Comparison of ENCODE assay signal across 13 cellular contexts in genomic region chr6:167567142-167568033, GRCh38.
DNase-seq lines count a peak whose midpoint lies in the region; ATAC-seq, FAIRE-seq and TF ChIP-seq lines count a peak whose summit lies in the region.
"Had no signal": no experiment of that assay in that cellular context is flagged by ENCODE, and none has a peak within 500 bp of the region (broad histone marks: within the 10 kb centered on the region; RNA-seq: fewer than 3 reads in every experiment).

No MANE protein-coding gene starts in this region.

- FAIRE-seq in frontal cortex (lab: Jason Lieb, UNC), result no peak

- ATAC-seq in lower lobe of right lung (peak; percentile 6 to 12), HG03095 (IDR thresholded peaks at IDR 0.05; ENCODE audit: unreplicated experiment) (no peak), HG03442 (IDR thresholded peaks at IDR 0.05; ENCODE audit: unreplicated experiment) (no peak)
- ATAC-seq: activated naive CD4-positive, alpha-beta T cell treated with anti-CD3 and anti-CD28 coated beads, Interleukin-2, amount 50 U/mL, for 72 hours; WTC11 had no signal

- H3K9me3 ChIP-seq in lower lobe of right lung, result no peaks in the 10 kb centered on the region
- no peaks in the 10 kb centered on the region for H3K9me3 ChIP-seq in suprapubic skin
- H3K9me3 ChIP-seq: left lung had no signal

- H3K27me3 ChIP-seq in lower lobe of right lung (ENCODE audit: low read depth), result no peaks in the 10 kb centered on the region
- H3K27me3 ChIP-seq in suprapubic skin, result peaks cover 7% of the 10 kb centered on the region
- H3K27me3 ChIP-seq: left lung had no signal

- H3K4me1 ChIP-seq in lower lobe of right lung (peaks cover 16% of the 10 kb centered on the region), suprapubic skin (peaks cover 6% of the 10 kb centered on the region)

- H3K36me3 ChIP-seq in lower lobe of right lung, result no peaks in the 10 kb centered on the region
- H3K36me3 ChIP-seq in suprapubic skin, result no peaks in the 10 kb centered on the region
- H3K36me3 ChIP-seq: left lung had no signal

- 72% methylated on average over 25 of the region's 26 CpGs for WGBS in suprapubic skin

- no peak for TF ChIP-seq CTCF in lower lobe of right lung (IDR thresholded peaks at IDR 0.05)
- TF ChIP-seq CTCF in suprapubic skin (IDR thresholded peaks at IDR 0.05), result no peak

- intact Hi-C loops in lower lobe of right lung (cut with DNase I), result no loop called here

- H3K4me3 ChIP-seq in lower lobe of right lung (no peak overlapping the region), suprapubic skin (no peak overlapping the region)
- H3K4me3 ChIP-seq: left lung had no signal

- DNase-seq in LoVo (ENCODE audit: low spot score), result peak; percentile 11
- DNase-seq in epidermal melanocyte (ENCODE audit: insufficient read length, low spot score), result peak; percentile 71
- DNase-seq in lower lobe of right lung, result no peak
- DNase-seq in suprapubic skin (ENCODE audit: low spot score in 2 of 2), result peak in 1 of 2 donors; percentile 74
- DNase-seq in frontal cortex (ENCODE audit: low spot score in 2 of 2), result no peak
- no peak for DNase-seq in NCI-H1694 (lab: John Stamatoyannopoulos, UW)
- DNase-seq: NCI-H2171; NK-92 treated with Interleukin-12 subunit alpha and Interleukin-12 subunit beta, amount 100 ng/mL, for 24 hours had no signal

- TF ChIP-seq EP300 in suprapubic skin (IDR thresholded peaks at IDR 0.05), result no peak

- TF ChIP-seq POLR2A in suprapubic skin (IDR thresholded peaks at IDR 0.05), result no peak

- H3K27ac ChIP-seq in lower lobe of right lung (no peak overlapping the region), suprapubic skin (peak overlapping the region; percentile 18)
- H3K27ac ChIP-seq: left lung had no signal

Comparison
In these comparisons a context has a peak if more than half of its experiments do, and no peak if none do; other contexts are left out.
1. DNase-seq: peak in LoVo (single experiment) and epidermal melanocyte (single experiment); none in lower lobe of right lung (single experiment), frontal cortex (0 of 2) and NCI-H1694 (single experiment).
2. ATAC-seq: peak in lower lobe of right lung (2 of 2); none in HG03095 (single experiment) and HG03442 (single experiment).